In the genomic region with DNA sequence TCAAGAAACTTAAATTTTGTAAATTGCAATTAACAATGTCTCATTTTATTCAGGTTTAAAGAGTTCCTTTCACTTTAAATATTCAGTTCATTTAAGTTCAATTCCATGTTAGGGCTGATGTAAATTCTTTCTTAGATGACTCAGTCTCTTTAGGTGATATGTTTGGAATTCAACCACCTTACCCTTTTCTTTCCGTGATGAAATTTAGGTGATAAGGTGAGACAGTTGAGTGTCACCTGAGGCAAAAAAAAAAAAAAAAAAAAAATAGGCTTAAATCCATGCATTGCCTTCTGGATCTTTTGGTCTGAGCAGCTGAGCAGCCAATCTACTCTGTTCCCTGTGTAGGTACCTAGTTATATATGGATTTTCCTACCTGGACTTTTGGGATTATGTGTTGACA, we compare ENCODE assay signal across 22 cellular contexts.
DNase-seq lines count a peak whose midpoint lies in the region; ATAC-seq and TF ChIP-seq lines count a peak whose summit lies in the region.
"Had no signal": no experiment of that assay in that cellular context is flagged by ENCODE, and none has a peak within 500 bp of the region (broad histone marks: within the 10 kb centered on the region; RNA-seq: fewer than 3 reads in every experiment).

No MANE protein-coding gene starts in this region.

- peaks cover 28% of the 10 kb centered on the region for H3K4me1 Mint-ChIP-seq in MCF 10A (ENCODE audit: insufficient read depth, unreplicated experiment)
- peaks cover 5% of the 10 kb centered on the region for H3K4me1 Mint-ChIP-seq in type B pancreatic cell (ENCODE audit: unreplicated experiment)
- H3K4me1 Mint-ChIP-seq in activated CD4-positive, alpha-beta memory T cell treated with anti-CD3 and anti-CD28 coated beads, Interleukin-2, amount 10 ng/mL, durations not matched to agents 7 days and 5 days, result no peaks in the 10 kb centered on the region

- H3K9me3 Mint-ChIP-seq in MCF 10A (ENCODE audit: unreplicated experiment) (no peaks in the 10 kb centered on the region), type B pancreatic cell (peaks cover 5% of the 10 kb centered on the region)
- no peaks in the 10 kb centered on the region for H3K9me3 Mint-ChIP-seq in activated CD4-positive, alpha-beta memory T cell treated with anti-CD3 and anti-CD28 coated beads, Interleukin-2, amount 10 ng/mL, durations not matched to agents 7 days and 5 days
- H3K9me3 Mint-ChIP-seq: CD8-positive, alpha-beta T cell had no signal

- no peaks in the 10 kb centered on the region for H3K79me2 ChIP-seq in hepatocyte

- CTCF ChIA-PET in MCF 10A (lab: Yijun Ruan, JAX), result interaction anchor here (5.0 kb wide), 1 partner anchor 11 kb away, joined by 39 read pairs; no protein-coding TSS in a partner anchor
- CTCF ChIA-PET in activated CD4-positive, alpha-beta memory T cell treated with anti-CD3 and anti-CD28 coated beads, Interleukin-2, amount 10 ng/mL, durations not matched to agents 7 days and 5 days (lab: Charles Lee), result no interaction called here

- ATAC-seq in HG02981 (IDR thresholded peaks at IDR 0.05; ENCODE audit: unreplicated experiment), result no peak
- ATAC-seq: CD8-positive, alpha-beta T cell; Panc1; Right ventricle myocardium inferior had no signal

- H3K36me3 Mint-ChIP-seq in MCF 10A (ENCODE audit: insufficient read depth, unreplicated experiment) (no peaks in the 10 kb centered on the region), type B pancreatic cell (no peaks in the 10 kb centered on the region)
- no peaks in the 10 kb centered on the region for H3K36me3 Mint-ChIP-seq in activated CD4-positive, alpha-beta memory T cell treated with anti-CD3 and anti-CD28 coated beads, Interleukin-2, amount 10 ng/mL, durations not matched to agents 7 days and 5 days (ENCODE audit: low read depth)
- H3K36me3 Mint-ChIP-seq: CD8-positive, alpha-beta T cell had no signal

- DNase-seq in MCF 10A (ENCODE audit: unreplicated experiment) (no peak), breast epithelium (ENCODE audit: low spot score in 2 of 2) (no peak), SW480 (ENCODE audit: low spot score) (peak; percentile 32), hepatocyte (ENCODE audit: low spot score) (no peak), type B pancreatic cell (ENCODE audit: extremely low spot score, unreplicated experiment) (no peak), GM13976 (ENCODE audit: low spot score) (no peak)
- DNase-seq in activated CD4-positive, alpha-beta memory T cell treated with anti-CD3 and anti-CD28 coated beads, Interleukin-2, amount 10 ng/mL, durations not matched to agents 7 days and 5 days, result no peak
- DNase-seq: 8988T; CD8-positive, alpha-beta T cell; DMS53; GDM1; Kasumi-1; MG63; NCI-H1417 treated with DMSO at 0.1 percent for 48 hours; NCI-H187; NCI-H510A treated with DMSO at 0.1 percent for 48 hours; NCI-H748 treated with DMSO at 0.1 percent for 48 hours had no signal

- POLR2A ChIA-PET in MCF 10A (lab: Yijun Ruan, JAX), result no interaction called here
- POLR2A ChIA-PET in activated CD4-positive, alpha-beta memory T cell treated with anti-CD3 and anti-CD28 coated beads, Interleukin-2, amount 10 ng/mL, durations not matched to agents 7 days and 5 days (lab: Charles Lee), result no interaction called here

- H3K27ac ChIP-seq in breast epithelium, result no peak overlapping the region
- peak overlapping the region; percentile 44 for H3K27ac ChIP-seq in hepatocyte
- H3K27ac ChIP-seq: BLaER1 treated with 17β-estradiol and CSF1 and Interleukin-3, amounts not matched to agents 10 nM and 100 nM had no signal

- H4K20me1 ChIP-seq in hepatocyte (ENCODE audit: insufficient read depth, poor library complexity, severe bottlenecking), result no peaks in the 10 kb centered on the region
- H4K20me1 ChIP-seq: BLaER1 treated with 17β-estradiol and CSF1 and Interleukin-3, amounts not matched to agents 10 nM and 100 nM had no signal

- no peak overlapping the region for H3K4me3 Mint-ChIP-seq in MCF 10A (ENCODE audit: unreplicated experiment)
- no peak overlapping the region for H3K4me3 Mint-ChIP-seq in type B pancreatic cell
- no peak overlapping the region for H3K4me3 Mint-ChIP-seq in activated CD4-positive, alpha-beta memory T cell treated with anti-CD3 and anti-CD28 coated beads, Interleukin-2, amount 10 ng/mL, durations not matched to agents 7 days and 5 days
- H3K4me3 Mint-ChIP-seq: CD8-positive, alpha-beta T cell had no signal

- H3K27ac Mint-ChIP-seq in MCF 10A (ENCODE audit: low read depth, unreplicated experiment), result peak overlapping the region; percentile 6
- peak overlapping the region; percentile 22 for H3K27ac Mint-ChIP-seq in type B pancreatic cell
- H3K27ac Mint-ChIP-seq in activated CD4-positive, alpha-beta memory T cell treated with anti-CD3 and anti-CD28 coated beads, Interleukin-2, amount 10 ng/mL, durations not matched to agents 7 days and 5 days, result no peak overlapping the region
- H3K27ac Mint-ChIP-seq: CD8-positive, alpha-beta T cell had no signal

- H3K27me3 Mint-ChIP-seq in MCF 10A (ENCODE audit: insufficient read depth, unreplicated experiment) (no peaks in the 10 kb centered on the region), type B pancreatic cell (no peaks in the 10 kb centered on the region)
- H3K27me3 Mint-ChIP-seq in activated CD4-positive, alpha-beta memory T cell treated with anti-CD3 and anti-CD28 coated beads, Interleukin-2, amount 10 ng/mL, durations not matched to agents 7 days and 5 days, result no peaks in the 10 kb centered on the region

- no peak overlapping the region for H2AFZ ChIP-seq in hepatocyte

- no peaks in the 10 kb centered on the region for H3K9me2 ChIP-seq in hepatocyte (replicated peaks; ENCODE audit: insufficient read depth)

- H3K36me3 ChIP-seq in breast epithelium (no peaks in the 10 kb centered on the region), hepatocyte (replicated peaks; ENCODE audit: insufficient read depth, low read depth) (no peaks in the 10 kb centered on the region)
- H3K36me3 ChIP-seq: BLaER1 treated with 17β-estradiol and CSF1 and Interleukin-3, amounts not matched to agents 10 nM and 100 nM; HAP-1; MG63 had no signal

- no peak overlapping the region for H3K4me2 ChIP-seq in hepatocyte
- H3K4me2 ChIP-seq: BLaER1 treated with 17β-estradiol and CSF1 and Interleukin-3, amounts not matched to agents 10 nM and 100 nM had no signal

- in situ Hi-C loops in GM13976 (cut with MboI; ENCODE audit: low sequenced_read_pairs, unreplicated experiment), result no loop called here

- no peaks in the 10 kb centered on the region for H3K4me1 ChIP-seq in breast epithelium
- no peaks in the 10 kb centered on the region for H3K4me1 ChIP-seq in hepatocyte (ENCODE audit: insufficient read depth)
- H3K4me1 ChIP-seq: BLaER1 treated with 17β-estradiol and CSF1 and Interleukin-3, amounts not matched to agents 10 nM and 100 nM; HAP-1 had no signal

- 19% methylated on average over 1 of the region's 1 CpG for WGBS in hepatocyte (ENCODE audit: low lambda C conversion rate, missing lambda C conversion rate)

- TF ChIP-seq CTCF in MCF 10A (IDR thresholded peaks at IDR 0.05; ENCODE audit: unreplicated experiment) (no peak), breast epithelium (IDR thresholded peaks at IDR 0.05) (no peak), hepatocyte (IDR thresholded peaks at IDR 0.05; ENCODE audit: poor library complexity) (no peak), type B pancreatic cell (conservative IDR thresholded peaks at IDR 0.05) (no peak), GM13976 (IDR thresholded peaks at IDR 0.05; ENCODE audit: borderline replicate concordance, control extremely low read depth, extremely low read depth, insufficient read depth, missing control alignments) (no peak)

- H3K4me3 ChIP-seq in breast epithelium (no peak overlapping the region), hepatocyte (no peak overlapping the region)
- H3K4me3 ChIP-seq: BLaER1 treated with 17β-estradiol and CSF1 and Interleukin-3, amounts not matched to agents 10 nM and 100 nM; HAP-1; MG63 had no signal

- H3K27me3 ChIP-seq in breast epithelium (no peaks in the 10 kb centered on the region), hepatocyte (no peaks in the 10 kb centered on the region)
- H3K27me3 ChIP-seq: BLaER1 treated with 17β-estradiol and CSF1 and Interleukin-3, amounts not matched to agents 10 nM and 100 nM; MG63 had no signal

- H3K9me3 ChIP-seq in breast epithelium, result no peaks in the 10 kb centered on the region
- H3K9me3 ChIP-seq in hepatocyte (ENCODE audit: low read depth), result no peaks in the 10 kb centered on the region
- H3K9me3 ChIP-seq: BLaER1 treated with 17β-estradiol and CSF1 and Interleukin-3, amounts not matched to agents 10 nM and 100 nM; HAP-1; MG63 had no signal

- BruUV-seq in MCF 10A (replicated peaks; lab: Mats Ljungman, UMichigan), result no TSS peak

- intact Hi-C loops in MCF 10A (cut with micrococcal nuclease) (no loop called here), breast epithelium (cut with DNase I; ENCODE audit: low total_unique reads) (no loop called here)

- TF ChIP-seq POLR2A in breast epithelium (IDR thresholded peaks at IDR 0.05), result no peak
